19 cellular contexts compared by ENCODE assay signal in genomic region chr9:70542339-70542931, GRCh38.
"Had no signal": no experiment of that assay in that cellular context is flagged by ENCODE, and none has a peak within 500 bp of the region (broad histone marks: within the 10 kb centered on the region; RNA-seq: fewer than 3 reads in every experiment).

No MANE protein-coding gene starts in this region.

- H3K4me3 ChIP-seq: esophagus squamous epithelium, gastroesophageal sphincter, heart left ventricle, left lung, lower lobe of right lung, mucosa of descending colon had no signal

- H3K27ac ChIP-seq: epithelial cell of prostate, esophagus squamous epithelium, foreskin keratinocyte, gastroesophageal sphincter, heart left ventricle, left lung, lower lobe of right lung had no signal

- DNase-seq: cortex of kidney; effector CD8-positive, alpha-beta T cell; effector memory CD8-positive, alpha-beta T cell; endodermal cell; erythroblast; esophagus squamous epithelium; foreskin keratinocyte; heart left ventricle; hippocampal formation; left cardiac atrium; left lung; left ventricle myocardium superior; lower lobe of right lung; mesenchymal stem cell; mucosa of descending colon; naive B cell had no signal

- ATAC-seq: effector memory CD8-positive, alpha-beta T cell; esophagus mucosa; foreskin keratinocyte; gastroesophageal sphincter; heart left ventricle; left lung; left ventricle myocardium superior; lower lobe of right lung; mucosa of descending colon had no signal

- H3K4me1 ChIP-seq: esophagus squamous epithelium, foreskin keratinocyte, gastroesophageal sphincter, left lung, lower lobe of right lung had no signal

- H3K36me3 ChIP-seq: esophagus squamous epithelium, gastroesophageal sphincter, heart left ventricle, left lung, lower lobe of right lung had no signal

- H3K27me3 ChIP-seq: esophagus squamous epithelium, foreskin keratinocyte, gastroesophageal sphincter, heart left ventricle, left lung had no signal

- H3K9me3 ChIP-seq: esophagus squamous epithelium, gastroesophageal sphincter, heart left ventricle, left lung, lower lobe of right lung, mucosa of descending colon had no signal
